ENCODE assay signal across 18 cellular contexts in the genomic region with DNA sequence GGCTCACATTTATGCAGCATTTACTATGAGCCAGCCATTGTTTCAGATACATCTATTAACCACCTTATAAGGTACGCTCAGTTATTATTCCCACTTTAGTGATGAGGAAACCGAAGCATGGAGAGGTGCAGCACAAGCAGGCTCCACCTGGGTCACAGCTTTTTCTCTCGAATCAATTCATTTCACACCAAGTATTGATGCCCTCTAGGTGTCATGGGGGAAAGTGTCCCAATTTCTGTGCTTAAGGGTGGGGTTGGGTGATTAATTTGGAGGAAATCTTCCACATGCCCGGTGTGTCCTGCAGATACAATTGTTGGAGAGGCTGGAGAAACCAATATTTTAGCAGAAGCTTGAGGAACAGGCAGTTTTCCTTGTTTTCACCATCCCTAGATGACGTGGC.
DNase-seq lines count a peak whose midpoint lies in the region; ATAC-seq, FAIRE-seq and TF ChIP-seq lines count a peak whose summit lies in the region.
"Had no signal": no experiment of that assay in that cellular context is flagged by ENCODE, and none has a peak within 500 bp of the region (broad histone marks: within the 10 kb centered on the region; RNA-seq: fewer than 3 reads in every experiment).

No MANE protein-coding gene starts in this region.

- peak; percentile 55 for FAIRE-seq in HepG2 (lab: Jason Lieb, UNC)

- H3K36me3 Mint-ChIP-seq in IgD-negative memory B cell (no peaks in the 10 kb centered on the region), brain (no peaks in the 10 kb centered on the region)

- in situ Hi-C loops in HepG2 (cut with HindIII; ENCODE audit: extremely low pct_ligation_motif_present, low pct_unique_long_range_greater_than_20kb), result loop anchor here (5.0 kb wide), 2 partner anchors 106 to 1126 kb away; partner anchors contain the start of gene NETO2

- H3K27me3 ChIP-seq in HepG2 (ENCODE audit: control insufficient read depth in 1 of 2, insufficient read depth in 2 of 2, low read length in 2 of 2), result peaks cover 0 to 36% of the 10 kb centered on the region in 2 experiments; a peak in 3 of 5 replicates
- H3K27me3 ChIP-seq in right lobe of liver, result no peaks in the 10 kb centered on the region
- H3K27me3 ChIP-seq: body of pancreas, gastrocnemius medialis, ovary, Peyer's patch had no signal

- H3K27ac Mint-ChIP-seq in IgD-negative memory B cell (no peak overlapping the region), brain (no peak overlapping the region)

- H3K36me3 ChIP-seq in HepG2 (replicated peaks in 1 of 2; ENCODE audit: control insufficient read depth in 1 of 2, insufficient read depth in 2 of 2, low read length in 2 of 2) (no peaks in the 10 kb centered on the region), right lobe of liver (no peaks in the 10 kb centered on the region)
- H3K36me3 ChIP-seq: gastrocnemius medialis, ovary, Peyer's patch had no signal

- H3K4me3 ChIP-seq in HepG2 (replicated peaks in 1 of 3; ENCODE audit: insufficient read depth in 1 of 3, low read depth in 2 of 3, low read length in 3 of 3) (no peak overlapping the region), right lobe of liver (no peak overlapping the region)
- H3K4me3 ChIP-seq: body of pancreas, gastrocnemius medialis, ovary, Peyer's patch had no signal

- ATAC-seq in HepG2 (no peak), right lobe of liver (no peak), GM21723 (IDR thresholded peaks at IDR 0.05; ENCODE audit: unreplicated experiment) (no peak)
- ATAC-seq: body of pancreas, gastrocnemius medialis, left colon had no signal

- no TSS peak for BruUV-seq in HepG2 (replicated peaks; lab: Mats Ljungman, UMichigan)

- peaks cover 4 to 8% (median 5%) of the 10 kb centered on the region in 3 donors for H3K4me1 Mint-ChIP-seq in IgD-negative memory B cell
- no peaks in the 10 kb centered on the region for H3K4me1 Mint-ChIP-seq in brain

- no peak overlapping the region for H3K4me2 ChIP-seq in HepG2 (ENCODE audit: low read depth, low read length)

- no peak for TF ChIP-seq RAD21 in HepG2 (CRISPR knock-in tag; IDR thresholded peaks at IDR 0.05)

- no peaks in the 10 kb centered on the region for H3K9me3 Mint-ChIP-seq in IgD-negative memory B cell
- no peaks in the 10 kb centered on the region for H3K9me3 Mint-ChIP-seq in brain

- H3K79me2 ChIP-seq in HepG2 (ENCODE audit: insufficient read depth, low read length), result no peaks in the 10 kb centered on the region

- no peak overlapping the region for H3K9ac ChIP-seq in HepG2 (ENCODE audit: insufficient read depth, low read depth, low read length)

- TF ChIP-seq CTCF in HepG2 (CRISPR knock-in tag; IDR thresholded peaks at IDR 0.05) (no peak), right lobe of liver (IDR thresholded peaks at IDR 0.05) (no peak), brain (conservative IDR thresholded peaks at IDR 0.05) (no peak)

- TF ChIP-seq POLR2A in HepG2 (IDR thresholded peaks at IDR 0.05; ENCODE audit: insufficient read depth in 1 of 2, low read depth in 2 of 2, low read length in 2 of 2) (no peak), right lobe of liver (IDR thresholded peaks at IDR 0.05) (no peak)

- H3K9me3 ChIP-seq in HepG2 (ENCODE audit: low read length) (no peaks in the 10 kb centered on the region), right lobe of liver (no peaks in the 10 kb centered on the region)
- H3K9me3 ChIP-seq: body of pancreas, gastrocnemius medialis, ovary, Peyer's patch had no signal

- intact Hi-C loops in HepG2 (cut with micrococcal nuclease; ENCODE audit: unreplicated experiment) (loop anchor here (2.0 to 5.0 kb wide), 2 partner anchors 89 to 1127 kb away; no protein-coding TSS in a partner anchor), right lobe of liver (cut with DNase I) (loop anchor here in 1 of 2 donors (10.0 kb wide), 1 partner anchor 1109 kb away; no protein-coding TSS in a partner anchor)

- CTCF ChIA-PET in HepG2 (lab: Yijun Ruan, JAX; ENCODE audit: low intra/inter-chr PET ratio, low total read pairs), result interaction anchor here (3.1 kb wide), 1 partner anchor 88 kb away, joined by 17 read pairs; no protein-coding TSS in a partner anchor

- H4K20me1 ChIP-seq in HepG2 (ENCODE audit: insufficient read depth, low read length), result no peaks in the 10 kb centered on the region

- no peak overlapping the region for H2AFZ ChIP-seq in HepG2 (ENCODE audit: low read length)

- peaks cover 2% of the 10 kb centered on the region for H3K27me3 Mint-ChIP-seq in IgD-negative memory B cell
- H3K27me3 Mint-ChIP-seq in brain, result peaks cover 14% of the 10 kb centered on the region

- no peak for TF ChIP-seq EP300 in HepG2 (IDR thresholded peaks at IDR 0.05; ENCODE audit: low read depth in 2 of 2, low read length in 2 of 2)
- no peak for TF ChIP-seq EP300 in HepG2 (CRISPR knock-in tag; IDR thresholded peaks at IDR 0.05; ENCODE audit: borderline replicate concordance)

- DNase-seq in HepG2 (ENCODE audit: low spot score) (no peak), right lobe of liver (no peak), anterior cingulate cortex (lab: John Stamatoyannopoulos, UW) (no peak), SIG-M5 treated with dmso at 0.1 percent for 504 hours (lab: John Stamatoyannopoulos, UW; ENCODE audit: unreplicated experiment) (no peak), cerebellar cortex (ENCODE audit: low spot score) (no peak)
- DNase-seq: activated gamma-delta T cell treated with Interleukin-2 at 50 U/mL for 16 hours; body of pancreas; gastrocnemius medialis; left colon; NCI-H1436 treated with DMSO at 0.1 percent for 48 hours; NCI-H82; ovary; Peyer's patch; stimulated activated CD4-positive, alpha-beta T cell treated with anti-CD3 and anti-CD28 coated beads, Interleukin-4, amount 100 ng/mL, for 24 hours; substantia nigra had no signal

- peaks cover 26% of the 10 kb centered on the region for H3K4me1 ChIP-seq in HepG2 (ENCODE audit: insufficient read depth, low read length)
- H3K4me1 ChIP-seq in right lobe of liver, result no peaks in the 10 kb centered on the region
- H3K4me1 ChIP-seq: gastrocnemius medialis, Peyer's patch had no signal

- POLR2A ChIA-PET in HepG2 (lab: Yijun Ruan, JAX), result no interaction called here

- H3K27ac ChIP-seq in HepG2 (ENCODE audit: extremely low read length, insufficient read depth, low read length), result no peak overlapping the region
- no peak overlapping the region for H3K27ac ChIP-seq in right lobe of liver
- H3K27ac ChIP-seq: body of pancreas, gastrocnemius medialis, Peyer's patch had no signal

- WGBS in HepG2 (ENCODE audit: low lambda C conversion rate), result 34% methylated on average over 5 of the region's 5 CpGs
- WGBS in right lobe of liver (ENCODE audit: insufficient coverage, low coverage, low lambda C conversion rate, missing lambda C conversion rate), result 86% methylated on average over 3 of the region's 5 CpGs

- H3K4me3 Mint-ChIP-seq in IgD-negative memory B cell (peak overlapping the region; percentile 42 to 90 (median 74)), brain (peak overlapping the region; percentile 1 to 79 (median 70))

TF ChIP-seq in HepG2, 621 proteins besides CTCF, POLR2A, EP300 and RAD21:
- TF ChIP-seq MYC (CRISPR knock-in tag; IDR thresholded peaks at IDR 0.05; ENCODE audit: borderline replicate concordance), result no peak
- no peak for TF ChIP-seq MTERF4 (CRISPR knock-in tag; IDR thresholded peaks at IDR 0.05)
- TF ChIP-seq, protein P1, sequence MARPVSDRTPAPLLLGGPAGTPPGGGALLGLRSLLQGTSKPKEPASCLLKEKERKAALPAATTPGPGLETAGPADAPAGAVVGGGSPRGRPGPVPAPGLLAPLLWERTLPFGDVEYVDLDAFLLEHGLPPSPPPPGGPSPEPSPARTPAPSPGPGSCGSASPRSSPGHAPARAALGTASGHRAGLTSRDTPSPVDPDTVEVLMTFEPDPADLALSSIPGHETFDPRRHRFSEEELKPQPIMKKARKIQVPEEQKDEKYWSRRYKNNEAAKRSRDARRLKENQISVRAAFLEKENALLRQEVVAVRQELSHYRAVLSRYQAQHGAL (CRISPR knock-in tag; IDR thresholded peaks at IDR 0.05; ENCODE audit: not compliant biosample characterization), result no peak
- 0 out of 2 replicates have a peak, but pooled peaks have one; percentile 12 for TF ChIP-seq STAG1 (CRISPR knock-in tag; IDR thresholded peaks at IDR 0.05)
